In the genomic region with DNA sequence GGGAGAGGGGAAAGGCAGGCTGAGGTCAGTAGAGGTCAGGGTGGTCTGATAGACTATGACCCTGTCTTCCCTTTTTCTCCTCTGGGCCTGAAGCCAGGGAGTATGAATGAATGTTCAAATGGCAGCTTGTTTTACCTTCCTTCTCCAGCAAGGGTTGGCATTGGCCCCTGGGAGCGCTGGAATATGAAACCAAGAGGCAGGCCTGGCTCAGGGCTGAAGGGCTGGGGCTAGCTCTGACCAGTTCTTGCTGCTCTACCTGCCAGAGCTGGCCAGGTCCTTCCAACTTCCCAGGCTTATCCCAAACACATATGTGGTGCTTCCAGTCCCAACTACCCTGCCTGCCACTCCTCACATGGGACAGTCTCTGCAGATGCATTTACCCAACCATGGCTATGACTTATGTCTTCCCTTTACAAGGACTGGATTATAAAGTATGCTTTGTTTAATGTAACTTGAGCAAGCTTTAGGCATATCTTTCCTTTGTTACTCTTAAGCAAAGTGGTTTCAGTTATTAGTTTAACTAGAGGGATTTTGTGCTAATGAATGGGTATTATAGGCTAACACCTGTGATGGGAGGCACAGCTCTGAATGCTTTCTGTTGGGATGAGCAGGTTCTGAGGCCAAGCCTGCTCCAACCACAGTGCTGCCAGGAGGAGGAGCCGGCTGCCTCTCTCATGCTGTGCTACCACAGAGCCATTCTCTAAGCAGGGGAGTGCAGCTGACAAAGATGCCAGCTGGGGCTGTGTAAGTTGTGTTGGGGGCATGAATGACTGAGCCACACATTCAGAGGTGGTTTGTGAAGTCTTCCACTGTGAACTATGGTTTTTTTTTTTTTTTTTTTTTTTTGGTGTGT, we compare ENCODE assay signal across 9 cellular contexts. TPM values are rescaled to one million over a fixed set of nuclear protein-coding genes. Genes with fewer than 3 reads are reported as not detected.
A peak's percentile ranks its signal among the peaks of the same experiment; 100 is the strongest.
DNase-seq lines count a peak whose midpoint lies in the region; ATAC-seq and TF ChIP-seq lines count a peak whose summit lies in the region.
"Had no signal": no experiment of that assay in that cellular context is flagged by ENCODE, and none has a peak within 500 bp of the region (broad histone marks: within the 10 kb centered on the region; RNA-seq: fewer than 3 reads in every experiment).

No MANE protein-coding gene starts in this region.

- H3K9me3 Mint-ChIP-seq in activated CD8-positive, alpha-beta memory T cell treated with anti-CD3 and anti-CD28 coated beads, Interleukin-2, amount 10 ng/mL, durations not matched to agents 7 days and 5 days (ENCODE audit: low read depth) = no peaks in the 10 kb centered on the region
- H3K9me3 Mint-ChIP-seq: central memory CD8-positive, alpha-beta T cell had no signal

- H3K27me3 Mint-ChIP-seq in activated CD8-positive, alpha-beta memory T cell treated with anti-CD3 and anti-CD28 coated beads, Interleukin-2, amount 10 ng/mL, durations not matched to agents 7 days and 5 days = no peaks in the 10 kb centered on the region
- H3K27me3 Mint-ChIP-seq: central memory CD8-positive, alpha-beta T cell had no signal

- H3K4me3 ChIP-seq in H7 (ENCODE audit: insufficient read depth, low read depth, low read length) = no peak overlapping the region

- DNase-seq in AG09319 (ENCODE audit: extremely low read depth, low read depth) (no peak), H7 (peak; percentile 77)
- peak; percentile 49 for DNase-seq in activated CD8-positive, alpha-beta memory T cell treated with anti-CD3 and anti-CD28 coated beads, Interleukin-2, amount 10 ng/mL, durations not matched to agents 7 days and 5 days

- ATAC-seq in activated CD8-positive, alpha-beta memory T cell treated with anti-CD3 and anti-CD28 coated beads, Interleukin-2, amount 10 ng/mL, durations not matched to agents 7 days and 5 days = peak; percentile 43
- ATAC-seq in HG03280 (IDR thresholded peaks at IDR 0.05; ENCODE audit: unreplicated experiment) (no peak), HG03432 (IDR thresholded peaks at IDR 0.05; ENCODE audit: unreplicated experiment) (no peak), HG02970 (IDR thresholded peaks at IDR 0.05; ENCODE audit: low FRiP score, unreplicated experiment) (no peak), GM18520 (IDR thresholded peaks at IDR 0.05; ENCODE audit: unreplicated experiment) (no peak)

- CTCF ChIA-PET in activated CD8-positive, alpha-beta memory T cell treated with anti-CD3 and anti-CD28 coated beads, Interleukin-2, amount 10 ng/mL, durations not matched to agents 7 days and 5 days (lab: Charles Lee) = interaction anchor here (0.7 to 1.5 kb wide), 7 partner anchors 9 to 269 kb away, joined by 3 to 8 read pairs (median 3); no protein-coding TSS in a partner anchor

- H3K27ac ChIP-seq in layer of hippocampus (ENCODE audit: low read depth, low read length) = peak overlapping the region; percentile 66

- H3K4me3 Mint-ChIP-seq in activated CD8-positive, alpha-beta memory T cell treated with anti-CD3 and anti-CD28 coated beads, Interleukin-2, amount 10 ng/mL, durations not matched to agents 7 days and 5 days = no peak overlapping the region
- H3K4me3 Mint-ChIP-seq: central memory CD8-positive, alpha-beta T cell had no signal

- H3K27me3 ChIP-seq in H7 (ENCODE audit: control insufficient read depth, insufficient read depth, low read length) = peaks cover 18% of the 10 kb centered on the region
- no peaks in the 10 kb centered on the region for H3K27me3 ChIP-seq in layer of hippocampus (ENCODE audit: control insufficient read depth, insufficient read depth, low read length)

- TF ChIP-seq CTCF in AG09319 (IDR thresholded peaks at IDR 0.05; ENCODE audit: low read depth, low read length) = peak; percentile 30

- peaks cover 16% of the 10 kb centered on the region for H3K36me3 Mint-ChIP-seq in activated CD8-positive, alpha-beta memory T cell treated with anti-CD3 and anti-CD28 coated beads, Interleukin-2, amount 10 ng/mL, durations not matched to agents 7 days and 5 days

- peaks cover 55% of the 10 kb centered on the region for H3K4me1 Mint-ChIP-seq in activated CD8-positive, alpha-beta memory T cell treated with anti-CD3 and anti-CD28 coated beads, Interleukin-2, amount 10 ng/mL, durations not matched to agents 7 days and 5 days

- H3K36me3 ChIP-seq in H7 (replicated peaks; ENCODE audit: control insufficient read depth, insufficient read depth, low read length) = no peaks in the 10 kb centered on the region

- no peak overlapping the region for H3K27ac Mint-ChIP-seq in activated CD8-positive, alpha-beta memory T cell treated with anti-CD3 and anti-CD28 coated beads, Interleukin-2, amount 10 ng/mL, durations not matched to agents 7 days and 5 days

RNA-seq across cellular contexts. Expression of a gene that starts 6.1 kb away (rescaled TPM):
- total RNA-seq in H7 (2014; rRNA removed; shearing (Covaris generic)) = 0.07 and 0.18 TPM in 2 replicates
- total RNA-seq in activated CD8-positive, alpha-beta memory T cell treated with anti-CD3 and anti-CD28 coated beads, Interleukin-2, amount 10 ng/mL, durations not matched to agents 7 days and 5 days = 10 to 100 TPM; 16.7 to 52.5 TPM

RNA-seq across cellular contexts. Expression of a gene that starts 16.0 kb away (rescaled TPM):
- total RNA-seq in H7 (2014; rRNA removed; shearing (Covaris generic)) = 2.7 and 3.2 TPM in 2 replicates
- 10 to 100 TPM; 18.2 to 38.8 TPM for total RNA-seq in activated CD8-positive, alpha-beta memory T cell treated with anti-CD3 and anti-CD28 coated beads, Interleukin-2, amount 10 ng/mL, durations not matched to agents 7 days and 5 days

RNA-seq across cellular contexts. Expression of a gene that starts 23.7 kb away (rescaled TPM):
- 10.5 and 12.4 TPM in 2 replicates for total RNA-seq in H7 (2014; rRNA removed; shearing (Covaris generic))
- 10 to 100 TPM; 43.7 to 57.3 TPM for total RNA-seq in activated CD8-positive, alpha-beta memory T cell treated with anti-CD3 and anti-CD28 coated beads, Interleukin-2, amount 10 ng/mL, durations not matched to agents 7 days and 5 days

RNA-seq across cellular contexts. Expression of a gene that starts 59.7 kb away (rescaled TPM):
- 0.21 TPM in 1 of 2 replicates, not detected in the other for total RNA-seq in H7 (2014; rRNA removed; shearing (Covaris generic))
- total RNA-seq in activated CD8-positive, alpha-beta memory T cell treated with anti-CD3 and anti-CD28 coated beads, Interleukin-2, amount 10 ng/mL, durations not matched to agents 7 days and 5 days = under 1 TPM in 1 of 2 experiments, not detected in 1; 0.42 TPM

Comparison
In these comparisons a context has a peak if more than half of its experiments do, and no peak if none do; other contexts are left out.
1. RNA of a gene that starts 6.1 kb away (total RNA-seq): 16.7 to 52.5 TPM in activated CD8-positive, alpha-beta memory T cell treated with anti-CD3 and anti-CD28 coated beads, Interleukin-2, amount 10 ng/mL, durations not matched to agents 7 days and 5 days; 0.07 to 0.18 TPM in H7; every median in the first group is over 10 times any median in the second.